ENCODE assay signal across 15 cellular contexts in the genomic region with DNA sequence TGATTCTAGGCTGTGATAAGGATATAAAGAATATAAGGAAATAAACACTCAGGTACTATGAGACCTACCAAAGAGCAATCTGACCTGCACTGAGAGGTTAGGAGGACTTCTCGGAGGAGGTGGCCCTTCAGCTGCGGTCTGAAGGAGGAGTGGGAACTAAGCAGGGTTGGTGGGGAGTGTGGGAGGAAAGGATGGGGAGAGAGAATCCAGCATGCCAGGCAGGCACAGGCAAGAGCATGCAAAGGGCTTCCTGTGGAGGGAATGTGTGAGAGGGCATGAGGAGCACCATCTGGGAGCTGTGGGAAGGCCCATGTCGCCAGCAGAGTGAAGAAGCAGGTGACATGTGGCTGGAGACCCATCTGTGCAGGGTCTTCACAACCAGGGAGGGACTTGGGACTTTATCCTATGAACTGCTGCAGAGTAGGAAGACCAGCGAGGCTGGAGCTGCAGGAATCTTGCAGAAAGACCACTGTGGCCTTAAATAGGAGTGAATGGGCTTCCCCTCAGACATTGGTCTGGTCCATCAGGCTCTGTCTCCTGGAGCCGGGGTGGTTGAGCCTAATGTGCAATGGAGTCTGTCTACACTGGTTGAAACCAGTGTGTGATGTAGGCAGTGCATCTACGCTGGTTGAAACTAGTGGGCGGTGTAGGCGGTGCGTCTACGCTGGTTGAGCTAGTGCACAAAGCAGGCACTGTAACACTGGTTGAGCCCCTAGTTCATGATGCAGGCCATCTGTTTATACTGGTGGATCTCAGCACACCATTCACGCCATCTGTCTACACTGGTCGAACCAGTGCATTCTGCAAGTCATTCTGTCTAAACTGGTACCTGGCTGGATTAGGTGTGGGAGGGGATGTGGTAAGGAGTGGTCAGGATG. TPM values are rescaled to one million over a fixed set of nuclear protein-coding genes. Genes with fewer than 3 reads are reported as not detected.
"Had no signal": no experiment of that assay in that cellular context is flagged by ENCODE, and none has a peak within 500 bp of the region (broad histone marks: within the 10 kb centered on the region; RNA-seq: fewer than 3 reads in every experiment).

No MANE protein-coding gene starts in this region.

- H3K27ac ChIP-seq: ascending aorta, breast epithelium, prostate gland had no signal

- H3K4me3 ChIP-seq: ascending aorta, breast epithelium, prostate gland, smooth muscle cell had no signal

- H3K4me2 ChIP-seq: smooth muscle cell had no signal

- H3K4me1 ChIP-seq: ascending aorta, breast epithelium had no signal

- FAIRE-seq: keratinocyte had no signal

- DNase-seq: activated CD4-positive, CD25-positive, alpha-beta regulatory T cell treated with anti-CD3 and anti-CD28 coated beads, Interleukin-2, amount 50 U/mL, for 72 hours; activated naive CD4-positive, alpha-beta T cell treated with anti-CD3 and anti-CD28 coated beads for 36 hours; natural killer cell; right cardiac atrium; stimulated activated CD4-positive, alpha-beta T cell treated with anti-CD3 and anti-CD28 coated beads, Interleukin-4, amount 100 ng/mL, for 4 hours; stimulated activated CD8-positive, alpha-beta memory T cell treated with anti-CD3 and anti-CD28 coated beads, Interleukin-4, amount 100 ng/mL, for 48 hours; stimulated activated naive CD8-positive, alpha-beta T cell treated with anti-CD3 and anti-CD28 coated beads, Interleukin-15, amount 100 ng/mL, for 72 hours had no signal

- H3K36me3 ChIP-seq: ascending aorta, breast epithelium, prostate gland had no signal

- ATAC-seq: activated T-helper 17 cell treated with anti-CD3 and anti-CD28 coated beads, Interleukin-2, amount 50 U/mL, for 72 hours; left lobe of liver; right cardiac atrium; stimulated activated naive CD8-positive, alpha-beta T cell treated with anti-CD3 and anti-CD28 coated beads, Interleukin-15, amount 100 ng/mL, for 72 hours had no signal

- H3K9me3 ChIP-seq: ascending aorta, breast epithelium, prostate gland had no signal

RNA-seq across cellular contexts. Expression of a gene that starts 6.4 kb away (rescaled TPM):
- total RNA-seq: activated CD8-positive, alpha-beta memory T cell treated with anti-CD3 and anti-CD28 coated beads for 36 hours; activated naive CD4-positive, alpha-beta T cell treated with anti-CD3 and anti-CD28 coated beads for 36 hours; activated T-helper 17 cell treated with anti-CD3 and anti-CD28 coated beads, Interleukin-2, amount 50 U/mL, for 72 hours; ascending aorta; natural killer cell; smooth muscle cell had no signal
- polyA plus RNA-seq: keratinocyte, smooth muscle cell had no signal
